In the genomic region with DNA sequence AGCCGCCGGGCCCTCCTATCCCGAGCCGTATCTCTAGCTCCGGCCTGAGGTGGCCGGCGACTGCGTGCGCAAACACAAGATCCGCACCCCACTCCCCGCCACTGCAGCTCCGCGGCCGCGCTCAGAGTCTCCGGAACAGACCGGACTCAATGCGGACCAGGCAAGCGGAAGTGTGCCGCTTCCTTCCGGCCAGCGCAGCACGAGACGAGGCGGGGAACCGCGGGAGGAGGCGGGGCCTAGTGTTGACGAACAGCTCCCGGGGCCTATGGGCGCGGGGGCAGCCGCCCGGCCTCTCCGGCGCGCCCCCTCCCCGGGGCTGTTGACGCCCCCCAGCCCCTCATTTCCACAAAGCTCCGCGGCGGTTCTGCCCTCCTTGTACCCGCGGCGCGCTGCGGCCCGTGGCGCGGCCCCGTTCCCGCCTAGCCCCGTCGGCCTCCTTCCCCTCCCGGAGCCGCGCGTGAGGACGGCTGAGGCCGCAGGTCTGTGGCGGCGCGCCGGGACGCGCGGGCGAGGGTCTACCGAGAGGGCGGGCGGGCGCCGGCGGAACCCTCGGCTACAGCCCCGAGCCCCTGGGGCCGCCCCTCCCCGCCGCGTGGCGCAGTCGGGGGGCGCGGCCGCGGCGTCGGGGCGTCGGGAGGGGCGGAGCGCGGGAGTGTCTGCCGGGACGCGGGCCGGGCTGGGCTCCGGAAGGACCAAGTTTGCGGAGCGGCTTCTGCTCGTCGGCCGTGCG, we compare ENCODE assay signal across 8 cellular contexts. TPM values are rescaled to one million over a fixed set of nuclear protein-coding genes. Genes with fewer than 3 reads are reported as not detected.
DNase-seq lines count a peak whose midpoint lies in the region; ATAC-seq and TF ChIP-seq lines count a peak whose summit lies in the region.

A gene with protein sequence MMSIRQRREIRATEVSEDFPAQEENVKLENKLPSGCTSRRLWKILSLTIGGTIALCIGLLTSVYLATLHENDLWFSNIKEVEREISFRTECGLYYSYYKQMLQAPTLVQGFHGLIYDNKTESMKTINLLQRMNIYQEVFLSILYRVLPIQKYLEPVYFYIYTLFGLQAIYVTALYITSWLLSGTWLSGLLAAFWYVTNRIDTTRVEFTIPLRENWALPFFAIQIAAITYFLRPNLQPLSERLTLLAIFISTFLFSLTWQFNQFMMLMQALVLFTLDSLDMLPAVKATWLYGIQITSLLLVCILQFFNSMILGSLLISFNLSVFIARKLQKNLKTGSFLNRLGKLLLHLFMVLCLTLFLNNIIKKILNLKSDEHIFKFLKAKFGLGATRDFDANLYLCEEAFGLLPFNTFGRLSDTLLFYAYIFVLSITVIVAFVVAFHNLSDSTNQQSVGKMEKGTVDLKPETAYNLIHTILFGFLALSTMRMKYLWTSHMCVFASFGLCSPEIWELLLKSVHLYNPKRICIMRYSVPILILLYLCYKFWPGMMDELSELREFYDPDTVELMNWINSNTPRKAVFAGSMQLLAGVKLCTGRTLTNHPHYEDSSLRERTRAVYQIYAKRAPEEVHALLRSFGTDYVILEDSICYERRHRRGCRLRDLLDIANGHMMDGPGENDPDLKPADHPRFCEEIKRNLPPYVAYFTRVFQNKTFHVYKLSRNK (plus strand): TSS at position 340 of the 730 bp plus-strand sequence. CDS start 2,484 bp downstream, outside the sequence.

- TF ChIP-seq CTCF in BE2C (IDR thresholded peaks at IDR 0.05; ENCODE audit: low read depth, low read length), result no peak

- peak within 1 kb of the TSS; percentile 92 for H3K27ac ChIP-seq in cingulate gyrus (ENCODE audit: low read depth, low read length)

- H3K4me3 ChIP-seq in BE2C (ENCODE audit: low read depth, low read length), result peak within 1 kb of the TSS; percentile 86

- TF ChIP-seq POLR2A in GM19193 (IDR thresholded peaks at IDR 0.05; ENCODE audit: extremely low read depth, insufficient read depth, insufficient read length), result peak; percentile 98

- H3K27me3 ChIP-seq in BE2C, result no peaks in the 10 kb centered on the region

- no peaks in the 10 kb centered on the region for H3K9me3 ChIP-seq in BE2C

- H3K4me1 ChIP-seq in BE2C, result no peaks in the 10 kb centered on the region

- H3K36me3 ChIP-seq in BE2C, result peaks cover 22% of the 10 kb centered on the region

- ATAC-seq in HG03432 (IDR thresholded peaks at IDR 0.05; ENCODE audit: unreplicated experiment), result peak; percentile 96

- DNase-seq in BE2C, result peak; percentile 95
- DNase-seq in NCI-H460 (ENCODE audit: extremely low read depth, low read depth), result peak; percentile 78
- DNase-seq in activated CD4-positive, alpha-beta T cell treated with anti-CD3 and anti-CD28 coated beads for 4 hours, result peak; percentile 84 to 87
- DNase-seq in kidney glomerular epithelial cell (lab: John Stamatoyannopoulos, UW), result peak; percentile 77
- DNase-seq in stimulated activated CD4-positive, alpha-beta T cell treated with anti-CD3 and anti-CD28 coated beads, Interleukin-15, amount 100 ng/mL, for 48 hours (ENCODE audit: low read depth in 2 of 2), result peak; percentile 87 to 88

RNA-seq across cellular contexts. Expression of the gene that starts here (rescaled TPM):
- 19.9 TPM for polyA plus RNA-seq in BE2C (2012; ENCODE audit: insufficient read depth, insufficient read length, low read depth)
- 10.0 and 11.4 TPM in 2 replicates for total RNA-seq in NCI-H460 (2014; rRNA removed; shearing (Covaris generic))
- polyA plus RNA-seq in NCI-H460 (2014; cell fraction: nucleus; rRNA removed), result 11.7 and 21.0 TPM in 2 replicates

Comparison
In these comparisons a context has a peak if more than half of its experiments do, and no peak if none do; other contexts are left out.
1. Peak in every context shown above with its lines: DNase-seq, ATAC-seq, H3K4me3 ChIP-seq and H3K27ac ChIP-seq.